Comparison of ENCODE assay signal across 8 cellular contexts in genomic region chr17:31974269-31975071, GRCh38. TPM values are rescaled to one million over a fixed set of nuclear protein-coding genes. Genes with fewer than 3 reads are reported as not detected.
DNase-seq lines count a peak whose midpoint lies in the region; FAIRE-seq and TF ChIP-seq lines count a peak whose summit lies in the region.
"Not testable (repeated sequence)": the region's sequence is repeated elsewhere in the genome, so short reads cannot be mapped to it uniquely, and the experiment has no call there.

No MANE protein-coding gene starts in this region.

- H3K27ac Mint-ChIP-seq in activated CD4-positive, alpha-beta memory T cell treated with anti-CD3 and anti-CD28 coated beads, Interleukin-2, amount 10 ng/mL, durations not matched to agents 7 days and 5 days = peak overlapping the region; percentile 44
- H3K27ac Mint-ChIP-seq in MCF 10A (ENCODE audit: low read depth, unreplicated experiment) = not testable (repeated sequence)

- H3K79me1 ChIP-seq in mesenchymal stem cell (replicated peaks; ENCODE audit: low read length, poor library complexity, severe bottlenecking) = not testable (repeated sequence)

- not testable (repeated sequence) for H3K79me2 ChIP-seq in endothelial cell of umbilical vein (ENCODE audit: control insufficient read depth, insufficient read depth, low read length)

- H3K9me3 ChIP-seq in MG63; endothelial cell of umbilical vein (replicated peaks; ENCODE audit: control insufficient read depth, insufficient read depth, low read length); mesenchymal stem cell (ENCODE audit: control insufficient read depth, low read length): not testable (repeated sequence)

- not testable (repeated sequence) for H3K18ac ChIP-seq in mesenchymal stem cell (ENCODE audit: low read depth in 1 of 2, low read length in 2 of 2)

- H4K20me1 ChIP-seq in endothelial cell of umbilical vein (replicated peaks; ENCODE audit: control insufficient read depth, extremely low read depth, insufficient read depth, low read length) = not testable (repeated sequence)

- not testable (repeated sequence) for H3K9ac ChIP-seq in endothelial cell of umbilical vein (replicated peaks; ENCODE audit: extremely low read depth, insufficient read depth, low read length); mesenchymal stem cell (ENCODE audit: low read length)

- dilution Hi-C loops in endothelial cell of umbilical vein (cut with MboI; ENCODE audit: extremely low pct_ligation_motif_present, low sequenced_read_pairs) = not testable (repeated sequence)

- H3K4me1 Mint-ChIP-seq in activated CD4-positive, alpha-beta memory T cell treated with anti-CD3 and anti-CD28 coated beads, Interleukin-2, amount 10 ng/mL, durations not matched to agents 7 days and 5 days; MCF 10A (ENCODE audit: insufficient read depth, unreplicated experiment): not testable (repeated sequence)

- not testable (repeated sequence) for H2AK5ac ChIP-seq in mesenchymal stem cell (ENCODE audit: low read length, severe bottlenecking)

- POLR2A ChIA-PET in activated CD4-positive, alpha-beta memory T cell treated with anti-CD3 and anti-CD28 coated beads, Interleukin-2, amount 10 ng/mL, durations not matched to agents 7 days and 5 days (lab: Charles Lee); MCF 10A (lab: Yijun Ruan, JAX): not testable (repeated sequence)
- POLR2A ChIA-PET in endothelial cell of umbilical vein (lab: Charles Lee) = interaction anchor here (0.6 kb wide), 2 partner anchors 10 to 150 kb away, joined by 3 to 9 read pairs; no protein-coding TSS in a partner anchor

- H3K23ac ChIP-seq in mesenchymal stem cell (ENCODE audit: low read length in 2 of 2) = not testable (repeated sequence)

- peak overlapping the region; percentile 5 for H3K27ac ChIP-seq in endothelial cell of umbilical vein (ENCODE audit: insufficient read depth, low read depth, low read length)
- peak overlapping the region; percentile 29 for H3K27ac ChIP-seq in mesenchymal stem cell (ENCODE audit: low read length, poor library complexity, severe bottlenecking)

- CTCF ChIA-PET in activated CD4-positive, alpha-beta memory T cell treated with anti-CD3 and anti-CD28 coated beads, Interleukin-2, amount 10 ng/mL, durations not matched to agents 7 days and 5 days (lab: Charles Lee); MCF 10A (lab: Yijun Ruan, JAX): not testable (repeated sequence)
- CTCF ChIA-PET in endothelial cell of umbilical vein (lab: Charles Lee) = interaction anchor here (1.7 kb wide), 1 partner anchor 33 kb away, joined by 3 read pairs; the partner anchor contains the start of gene LRRC37B

- WGBS in mesenchymal stem cell = 96% methylated on average over 6 of the region's 14 CpGs

- H3K14ac ChIP-seq in mesenchymal stem cell (ENCODE audit: low read length in 2 of 2) = not testable (repeated sequence)

- H4K8ac ChIP-seq in mesenchymal stem cell (ENCODE audit: low read length) = not testable (repeated sequence)

- H2BK12ac ChIP-seq in mesenchymal stem cell (ENCODE audit: low read length in 2 of 2) = not testable (repeated sequence)

- H2BK5ac ChIP-seq in mesenchymal stem cell (ENCODE audit: low read depth, low read length, poor library complexity, severe bottlenecking) = not testable (repeated sequence)

- H3K4me3 ChIP-seq in MG63; endothelial cell of umbilical vein (replicated peaks in 1 of 3; ENCODE audit: insufficient read depth in 1 of 3, low read depth in 1 of 3, low read length in 3 of 3); fibroblast of the aortic adventitia (ENCODE audit: low read depth, low read length); mesenchymal stem cell (ENCODE audit: insufficient read depth in 1 of 2, low read depth in 1 of 2, low read length in 2 of 2): not testable (repeated sequence)

- intact Hi-C loops in MCF 10A (cut with micrococcal nuclease); endothelial cell of umbilical vein (cut with micrococcal nuclease): not testable (repeated sequence)

- BruUV-seq in MCF 10A (replicated peaks; lab: Mats Ljungman, UMichigan); endothelial cell of umbilical vein (replicated peaks; lab: Mats Ljungman, UMichigan): not testable (repeated sequence)

- not testable (repeated sequence) for H2AFZ ChIP-seq in endothelial cell of umbilical vein (ENCODE audit: low read depth, low read length); mesenchymal stem cell (ENCODE audit: low read depth, low read length)

- peaks cover 37% of the 10 kb centered on the region for H3K36me3 Mint-ChIP-seq in activated CD4-positive, alpha-beta memory T cell treated with anti-CD3 and anti-CD28 coated beads, Interleukin-2, amount 10 ng/mL, durations not matched to agents 7 days and 5 days (ENCODE audit: low read depth)
- peaks cover 63% of the 10 kb centered on the region for H3K36me3 Mint-ChIP-seq in MCF 10A (ENCODE audit: insufficient read depth, unreplicated experiment)

- H2BK15ac ChIP-seq in mesenchymal stem cell (ENCODE audit: low read depth, poor library complexity, severe bottlenecking) = not testable (repeated sequence)

- H2BK120ac ChIP-seq in mesenchymal stem cell (ENCODE audit: low read depth, low read length) = not testable (repeated sequence)

- peak; percentile 66 for FAIRE-seq in A204.1 (lab: Jason Lieb, UNC)
- FAIRE-seq in G401.6 (lab: Jason Lieb, UNC) = peak; percentile 69
- not testable (repeated sequence) for FAIRE-seq in endothelial cell of umbilical vein (lab: Jason Lieb, UNC)

- not testable (repeated sequence) for H3K4me1 ChIP-seq in endothelial cell of umbilical vein (ENCODE audit: control insufficient read depth, extremely low read depth, insufficient read depth, low read length); mesenchymal stem cell (ENCODE audit: control insufficient read depth, insufficient read depth, low read depth, low read length)

- TF ChIP-seq CTCF in MCF 10A (IDR thresholded peaks at IDR 0.05; ENCODE audit: unreplicated experiment); endothelial cell of umbilical vein (IDR thresholded peaks at IDR 0.05; ENCODE audit: extremely low read depth in 1 of 2, insufficient read depth in 1 of 2, low read depth in 1 of 2, low read length in 2 of 2); fibroblast of the aortic adventitia (IDR thresholded peaks at IDR 0.05; ENCODE audit: insufficient read depth, low read length): not testable (repeated sequence)

- not testable (repeated sequence) for H3K9me1 ChIP-seq in endothelial cell of umbilical vein (replicated peaks; ENCODE audit: control insufficient read depth, extremely low read depth, insufficient read depth, low read length)

- not testable (repeated sequence) for H3K27me3 ChIP-seq in MG63; endothelial cell of umbilical vein (ENCODE audit: control insufficient read depth in 2 of 2, insufficient read depth in 2 of 2, low read length in 2 of 2); mesenchymal stem cell (ENCODE audit: control insufficient read depth in 1 of 2, insufficient read depth in 1 of 2, low read length in 2 of 2)

- H3K4me3 Mint-ChIP-seq in activated CD4-positive, alpha-beta memory T cell treated with anti-CD3 and anti-CD28 coated beads, Interleukin-2, amount 10 ng/mL, durations not matched to agents 7 days and 5 days; MCF 10A (ENCODE audit: unreplicated experiment): not testable (repeated sequence)

- not testable (repeated sequence) for H3K27me3 Mint-ChIP-seq in activated CD4-positive, alpha-beta memory T cell treated with anti-CD3 and anti-CD28 coated beads, Interleukin-2, amount 10 ng/mL, durations not matched to agents 7 days and 5 days; MCF 10A (ENCODE audit: insufficient read depth, unreplicated experiment)

- peaks cover 51% of the 10 kb centered on the region for H3K36me3 ChIP-seq in MG63
- not testable (repeated sequence) for H3K36me3 ChIP-seq in endothelial cell of umbilical vein (ENCODE audit: control insufficient read depth in 2 of 2, extremely low read depth in 1 of 2, insufficient read depth in 2 of 2, low read length in 2 of 2)
- peaks cover 6 to 35% of the 10 kb centered on the region in 2 experiments for H3K36me3 ChIP-seq in mesenchymal stem cell (ENCODE audit: control insufficient read depth in 1 of 2, insufficient read depth in 2 of 2, low read depth in 1 of 2, low read length in 2 of 2)

- H3K4me2 ChIP-seq in endothelial cell of umbilical vein (ENCODE audit: insufficient read depth, low read length); mesenchymal stem cell (ENCODE audit: low read length, poor library complexity, severe bottlenecking): not testable (repeated sequence)

- not testable (repeated sequence) for H3K4ac ChIP-seq in mesenchymal stem cell (ENCODE audit: low read depth in 1 of 2, low read length in 2 of 2)

- H3K9me3 Mint-ChIP-seq in activated CD4-positive, alpha-beta memory T cell treated with anti-CD3 and anti-CD28 coated beads, Interleukin-2, amount 10 ng/mL, durations not matched to agents 7 days and 5 days; MCF 10A (ENCODE audit: unreplicated experiment): not testable (repeated sequence)

- not testable (repeated sequence) for TF ChIP-seq POLR2A in endothelial cell of umbilical vein (IDR thresholded peaks at IDR 0.05; ENCODE audit: low read depth, low read length)

- H4K91ac ChIP-seq in mesenchymal stem cell (ENCODE audit: low read length) = not testable (repeated sequence)

- DNase-seq in MG63 (peak; percentile 57), MCF 10A (ENCODE audit: unreplicated experiment) (peak; percentile 8), endothelial cell of umbilical vein (ENCODE audit: low read depth, low spot score) (peak; percentile 13), fibroblast of the aortic adventitia (ENCODE audit: low read depth) (peak; percentile 7)
- DNase-seq in activated CD4-positive, alpha-beta memory T cell treated with anti-CD3 and anti-CD28 coated beads, Interleukin-2, amount 10 ng/mL, durations not matched to agents 7 days and 5 days; mesenchymal stem cell: not testable (repeated sequence)

RNA-seq across cellular contexts. Expression of gene LRRC37B, which starts 32.7 kb away (rescaled TPM):
- total RNA-seq in MG63 (2014; rRNA removed; shearing (Covaris generic); ENCODE audit: low replicate concordance) = 1.8 and 3.3 TPM in 2 replicates
- total RNA-seq in activated CD4-positive, alpha-beta memory T cell treated with anti-CD3 and anti-CD28 coated beads, Interleukin-2, amount 10 ng/mL, durations not matched to agents 7 days and 5 days = 10 to 100 TPM; 41.1 to 44.9 TPM
- total RNA-seq in MCF 10A (2022) (11.8 and 20.9 TPM in 2 replicates), endothelial cell of umbilical vein (19.0 and 22.5 TPM in 2 replicates), fibroblast of the aortic adventitia (ENCODE audit: low replicate concordance) (7.7 and 18.0 TPM in 2 replicates)
- polyA plus RNA-seq in endothelial cell of umbilical vein = 10.8 and 12.9 TPM in 2 replicates
- 9.5 and 9.9 TPM in 2 replicates for polyA plus RNA-seq in endothelial cell of umbilical vein (2011; cell fraction: cytosol; rRNA removed)
- polyA plus RNA-seq in endothelial cell of umbilical vein (2011; cell fraction: nucleus; rRNA removed) = 41.1 and 41.8 TPM in 2 replicates
- 11.3 and 11.4 TPM in 2 replicates for polyA plus RNA-seq in endothelial cell of umbilical vein (2012)
- 28.2 and 36.4 TPM in 2 replicates for polyA minus RNA-seq in endothelial cell of umbilical vein
- 11.1 TPM for polyA minus RNA-seq in endothelial cell of umbilical vein (2011; cell fraction: cytosol; rRNA and poly(A)+ RNA removed)
- polyA minus RNA-seq in endothelial cell of umbilical vein (2011; cell fraction: nucleus; rRNA and poly(A)+ RNA removed) = 32.1 and 43.9 TPM in 2 replicates
- polyA plus RNA-seq in mesenchymal stem cell (2013, experiment 1 of 2) = 9.0 TPM
- 8.8 TPM for polyA plus RNA-seq in mesenchymal stem cell (2013, experiment 2 of 2)

RNA-seq across cellular contexts. Expression of gene SUZ12, which starts 37.7 kb away (rescaled TPM):
- 39.4 and 72.1 TPM in 2 replicates for total RNA-seq in MG63 (2014; rRNA removed; shearing (Covaris generic); ENCODE audit: low replicate concordance)
- total RNA-seq in activated CD4-positive, alpha-beta memory T cell treated with anti-CD3 and anti-CD28 coated beads, Interleukin-2, amount 10 ng/mL, durations not matched to agents 7 days and 5 days = 10 to 100 TPM; 60.1 to 61.2 TPM
- total RNA-seq in MCF 10A (2022) (29.1 and 30.4 TPM in 2 replicates), endothelial cell of umbilical vein (30.8 and 30.9 TPM in 2 replicates), fibroblast of the aortic adventitia (ENCODE audit: low replicate concordance) (16.2 and 36.2 TPM in 2 replicates)
- polyA plus RNA-seq in endothelial cell of umbilical vein = 5.7 and 7.8 TPM in 2 replicates
- 10.9 and 11.4 TPM in 2 replicates for polyA plus RNA-seq in endothelial cell of umbilical vein (2011; cell fraction: cytosol; rRNA removed)
- 19.3 and 27.1 TPM in 2 replicates for polyA plus RNA-seq in endothelial cell of umbilical vein (2011; cell fraction: nucleus; rRNA removed)
- 17.1 and 24.9 TPM in 2 replicates for polyA plus RNA-seq in endothelial cell of umbilical vein (2012)
- polyA minus RNA-seq in endothelial cell of umbilical vein = 8.2 and 9.0 TPM in 2 replicates
- 29.9 TPM for polyA minus RNA-seq in endothelial cell of umbilical vein (2011; cell fraction: cytosol; rRNA and poly(A)+ RNA removed)
- polyA minus RNA-seq in endothelial cell of umbilical vein (2011; cell fraction: nucleus; rRNA and poly(A)+ RNA removed) = 10.8 and 15.6 TPM in 2 replicates
- polyA plus RNA-seq in mesenchymal stem cell (2013, experiment 1 of 2) = 24.1 TPM
- polyA plus RNA-seq in mesenchymal stem cell (2013, experiment 2 of 2) = 24.9 TPM
